ENCODE assay signal across 25 cellular contexts in genomic region chr9:23663125-23663524, GRCh38.
"Had no signal": no experiment of that assay in that cellular context is flagged by ENCODE, and none has a peak within 500 bp of the region (broad histone marks: within the 10 kb centered on the region; RNA-seq: fewer than 3 reads in every experiment).

No MANE protein-coding gene starts in this region.

- H3K9me3 ChIP-seq: gastrocnemius medialis, lower lobe of right lung, right atrium auricular region, thoracic aorta, tibial nerve, upper lobe of right lung, vagina had no signal

- H2AFZ ChIP-seq: parathyroid adenoma had no signal

- H3K4me1 Mint-ChIP-seq: naive B cell; neural crest cell; stimulated activated memory B cell treated with anti-CD40 and anti-IgM and Interleukin-4, amounts not matched to agents 10 μg/mL and 1 μg/mL and 100 μg/mL, for 72 hours had no signal

- H3K36me3 Mint-ChIP-seq: naive B cell; stimulated activated memory B cell treated with anti-CD40 and anti-IgM and Interleukin-4, amounts not matched to agents 10 μg/mL and 1 μg/mL and 100 μg/mL, for 72 hours had no signal

- FAIRE-seq: endometrium, islet of Langerhans had no signal

- H3K9ac ChIP-seq: parathyroid adenoma had no signal

- H3K27ac ChIP-seq: gastrocnemius medialis, lower lobe of right lung, parathyroid adenoma, right atrium auricular region, thoracic aorta, tibial nerve, upper lobe of right lung, vagina had no signal

- DNase-seq: cerebellar nuclear complex; cortex of kidney; effector memory CD8-positive, alpha-beta T cell; gastrocnemius medialis; head of caudate nucleus; kidney glomerular epithelial cell; left ventricle myocardium superior; lower lobe of right lung; naive B cell; stimulated activated CD4-positive, alpha-beta T cell treated with anti-CD3 and anti-CD28 coated beads, Interleukin-2, amount 100 ng/mL, for 24 hours; stimulated activated CD4-positive, alpha-beta T cell treated with anti-CD3 and anti-CD28 coated beads, Interleukin-4, amount 100 ng/mL, for 4 hours; stimulated activated naive CD8-positive, alpha-beta T cell treated with anti-CD3 and anti-CD28 coated beads, Interleukin-15, Interleukin-2, amounts not matched to agents 100 U/mL and 50 U/mL, for 24 hours; upper lobe of right lung had no signal

- H3K27ac Mint-ChIP-seq: effector memory CD8-positive, alpha-beta T cell; naive B cell; natural killer cell treated with Interleukin-12 subunit alpha and Interleukin-12 subunit beta and Interleukin-15 and Interleukin-18, amount 100 ng/mL, for 72 hours; progenitor cell of endocrine pancreas; stimulated activated memory B cell treated with anti-CD40 and anti-IgM and Interleukin-4, amounts not matched to agents 10 μg/mL and 1 μg/mL and 100 μg/mL, for 72 hours had no signal

- ATAC-seq: effector memory CD8-positive, alpha-beta T cell; gastrocnemius medialis; left ventricle myocardium superior; lower lobe of right lung; natural killer cell treated with Interleukin-12 subunit alpha and Interleukin-12 subunit beta and Interleukin-15 and Interleukin-18, amount 100 ng/mL, for 72 hours; sciatic nerve; stimulated activated memory B cell treated with anti-CD40 and anti-IgM and Interleukin-4, amounts not matched to agents 10 μg/mL and 1 μg/mL and 100 μg/mL, for 72 hours; stimulated activated naive CD8-positive, alpha-beta T cell treated with anti-CD3 and anti-CD28 coated beads, Interleukin-15, Interleukin-2, amounts not matched to agents 100 U/mL and 50 U/mL, for 24 hours; upper lobe of right lung had no signal

- H3K36me3 ChIP-seq: gastrocnemius medialis, lower lobe of right lung, right atrium auricular region, thoracic aorta, tibial nerve, upper lobe of right lung, vagina had no signal

- H3K4me1 ChIP-seq: gastrocnemius medialis, lower lobe of right lung, parathyroid adenoma, tibial nerve, upper lobe of right lung had no signal

- H3K27me3 ChIP-seq: gastrocnemius medialis, right atrium auricular region, tibial nerve, upper lobe of right lung, vagina had no signal

- H3K4me3 ChIP-seq: gastrocnemius medialis, lower lobe of right lung, right atrium auricular region, thoracic aorta, tibial nerve, upper lobe of right lung, vagina had no signal

- H3K27me3 Mint-ChIP-seq: effector memory CD8-positive, alpha-beta T cell; naive B cell; natural killer cell treated with Interleukin-12 subunit alpha and Interleukin-12 subunit beta and Interleukin-15 and Interleukin-18, amount 100 ng/mL, for 72 hours; progenitor cell of endocrine pancreas; stimulated activated memory B cell treated with anti-CD40 and anti-IgM and Interleukin-4, amounts not matched to agents 10 μg/mL and 1 μg/mL and 100 μg/mL, for 72 hours had no signal

- H3K79me2 ChIP-seq: parathyroid adenoma had no signal

- H3K4me3 Mint-ChIP-seq: effector memory CD8-positive, alpha-beta T cell; naive B cell; natural killer cell treated with Interleukin-12 subunit alpha and Interleukin-12 subunit beta and Interleukin-15 and Interleukin-18, amount 100 ng/mL, for 72 hours; neural crest cell; stimulated activated memory B cell treated with anti-CD40 and anti-IgM and Interleukin-4, amounts not matched to agents 10 μg/mL and 1 μg/mL and 100 μg/mL, for 72 hours had no signal
